ENCODE assay signal across 17 cellular contexts in genomic region chr5:8814081-8814480, GRCh38.
DNase-seq lines count a peak whose midpoint lies in the region; ATAC-seq, FAIRE-seq and TF ChIP-seq lines count a peak whose summit lies in the region.
"Had no signal": no experiment of that assay in that cellular context is flagged by ENCODE, and none has a peak within 500 bp of the region (broad histone marks: within the 10 kb centered on the region; RNA-seq: fewer than 3 reads in every experiment).

No MANE protein-coding gene starts in this region.

- no peaks in the 10 kb centered on the region for H3F3A ChIP-seq in GM23338 (replicated peaks; ENCODE audit: low read depth)

- H3K4me3 ChIP-seq in GM23338 (no peak overlapping the region), pancreas (no peak overlapping the region)

- H3K4me2 ChIP-seq in GM23338, result no peak overlapping the region

- H3K9me3 Mint-ChIP-seq in GM23338, result peaks cover 26% of the 10 kb centered on the region

- peaks cover 9% of the 10 kb centered on the region for H3K4me1 Mint-ChIP-seq in GM23338
- H3K4me1 Mint-ChIP-seq: CD4-positive, alpha-beta memory T cell had no signal

- intact Hi-C loops in pancreas (cut with DNase I), result no loop called here

- H3K27me3 Mint-ChIP-seq in GM23338 (ENCODE audit: insufficient read depth, low read depth, poor library complexity), result no peaks in the 10 kb centered on the region
- H3K27me3 Mint-ChIP-seq: CD4-positive, alpha-beta memory T cell had no signal

- H3K36me3 Mint-ChIP-seq in GM23338 (ENCODE audit: low read depth), result peaks cover 20% of the 10 kb centered on the region; the same call in 2 of the 3 replicates
- H3K36me3 Mint-ChIP-seq: CD4-positive, alpha-beta memory T cell had no signal

- DNase-seq in GM23338 (ENCODE audit: low spot score) (no peak), NCI-H69 (lab: John Stamatoyannopoulos, UW) (peak; percentile 3), iPS-NIHi11 (ENCODE audit: low spot score) (peak; percentile 7), UCSD-AML1 (lab: John Stamatoyannopoulos, UW; ENCODE audit: unreplicated experiment) (no peak), pancreas (no peak)
- no peak for DNase-seq in stimulated activated CD4-positive, alpha-beta T cell treated with anti-CD3 and anti-CD28 coated beads, Interleukin-2, amount 100 ng/mL, for 48 hours
- DNase-seq: C1 segment of cervical spinal cord; Calu3; CD4-positive, alpha-beta memory T cell; COR-L47; DMS53; DMS79 treated with DMSO at 0.1 percent for 48 hours; H9 had no signal

- TF ChIP-seq CTCF in GM23338 (conservative IDR thresholded peaks at IDR 0.05; ENCODE audit: low read depth in 2 of 2), result no peak
- TF ChIP-seq CTCF in pancreas (IDR thresholded peaks at IDR 0.05), result no peak

- H3K36me3 ChIP-seq in GM23338 (ENCODE audit: insufficient read depth) (no peaks in the 10 kb centered on the region), pancreas (no peaks in the 10 kb centered on the region)

- no peak for FAIRE-seq in pancreas (lab: Jason Lieb, UNC)
- FAIRE-seq: G401.6, GM12892, H1 had no signal

- 0 out of 2 replicates have a peak, but pooled peaks cover 5% of the 10 kb centered on the region for H3K4me1 ChIP-seq in GM23338 (ENCODE audit: insufficient read depth)
- H3K4me1 ChIP-seq in pancreas, result no peaks in the 10 kb centered on the region

- H2AFZ ChIP-seq in GM23338, result no peak overlapping the region

- no peak overlapping the region for H3K27ac Mint-ChIP-seq in GM23338
- H3K27ac Mint-ChIP-seq: CD4-positive, alpha-beta memory T cell had no signal

- no peaks in the 10 kb centered on the region for H3K79me2 ChIP-seq in GM23338 (replicated peaks; ENCODE audit: insufficient read depth)

- no peaks in the 10 kb centered on the region for H4K20me1 ChIP-seq in GM23338 (replicated peaks; ENCODE audit: insufficient read depth)

- H3K9me3 ChIP-seq in pancreas, result no peaks in the 10 kb centered on the region

- H3K9me2 ChIP-seq in GM23338 (ENCODE audit: insufficient read depth), result peaks cover 12% of the 10 kb centered on the region; the same call in 1 of the 2 replicates

- no peaks in the 10 kb centered on the region for H3K27me3 ChIP-seq in GM23338 (ENCODE audit: insufficient read depth)
- H3K27me3 ChIP-seq in pancreas, result no peaks in the 10 kb centered on the region

- ATAC-seq in GM23338 (peak; percentile 69), pancreas (no peak)
- ATAC-seq: HCT116 had no signal

- no peak overlapping the region for H3K27ac ChIP-seq in GM23338 (ENCODE audit: low read depth)
- no peak overlapping the region for H3K27ac ChIP-seq in pancreas

- no peak overlapping the region for H3K4me3 Mint-ChIP-seq in GM23338
- H3K4me3 Mint-ChIP-seq: CD4-positive, alpha-beta memory T cell; H9 had no signal

TF ChIP-seq in GM23338, 12 proteins besides CTCF, POLR2A, EP300 and RAD21:
- TF ChIP-seq CREB1 (CRISPR knock-in tag; IDR thresholded peaks at IDR 0.05; ENCODE audit: low read depth) (no peak), EZH2phosphoT487 (IDR thresholded peaks at IDR 0.05; ENCODE audit: unreplicated experiment) (no peak), POLR2AphosphoS5 (IDR thresholded peaks at IDR 0.05; ENCODE audit: low read depth) (no peak), ETS1 (IDR thresholded peaks at IDR 0.05) (no peak), NANOG (IDR thresholded peaks at IDR 0.05; ENCODE audit: borderline replicate concordance) (no peak), ZNF114 (CRISPR knock-in tag; IDR thresholded peaks at IDR 0.05) (no peak), STAT1 (IDR thresholded peaks at IDR 0.05; ENCODE audit: unreplicated experiment) (no peak)

Comparison
In these comparisons a context has a peak if more than half of its experiments do, and no peak if none do; other contexts are left out.
1. DNase-seq: peak in NCI-H69 (single experiment) and iPS-NIHi11 (single experiment); none in GM23338 (single experiment), stimulated activated CD4-positive, alpha-beta T cell treated with anti-CD3 and anti-CD28 coated beads, Interleukin-2, amount 100 ng/mL, for 48 hours (0 of 2), UCSD-AML1 (single experiment) and pancreas (0 of 6).